Comparison of ENCODE assay signal across 18 cellular contexts in the genomic region with DNA sequence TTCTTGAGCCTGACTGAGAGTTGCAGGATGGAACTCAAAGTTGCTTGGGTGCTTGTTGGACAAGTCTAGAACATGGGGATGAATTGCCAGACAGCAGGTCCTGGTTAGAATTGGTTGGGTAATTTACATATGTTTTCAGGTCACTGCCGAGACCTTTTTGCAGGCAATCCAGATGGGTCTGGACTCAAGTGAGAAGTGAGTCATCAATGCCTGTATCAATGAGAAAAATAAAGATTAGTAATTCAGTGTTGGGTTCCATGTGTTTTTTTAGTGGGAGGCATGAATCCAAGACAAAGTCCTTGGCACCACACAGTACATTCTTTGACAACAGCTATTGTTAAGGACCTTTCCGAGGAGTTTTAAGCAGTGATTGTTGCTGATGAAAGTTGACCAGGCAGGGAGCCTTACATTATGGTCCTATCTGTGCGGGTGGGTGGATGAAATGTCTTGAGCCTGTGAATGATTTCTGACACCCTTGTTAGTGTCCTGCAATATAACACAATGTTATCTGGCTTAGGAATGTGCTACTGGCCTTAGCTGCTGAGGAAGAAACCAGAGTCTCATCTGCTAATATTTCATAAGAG.
"Had no signal": no experiment of that assay in that cellular context is flagged by ENCODE, and none has a peak within 500 bp of the region (broad histone marks: within the 10 kb centered on the region; RNA-seq: fewer than 3 reads in every experiment).

No MANE protein-coding gene starts in this region.

- DNase-seq: effector memory CD4-positive, alpha-beta T cell; esophagus squamous epithelium; foreskin keratinocyte; immature natural killer cell; left lung; lower lobe of right lung; natural killer cell; ovary; sigmoid colon; small intestine; stimulated activated CD4-positive, alpha-beta T cell treated with anti-CD3 and anti-CD28 coated beads, Interleukin-12 subunit alpha, Interleukin-12 subunit beta, amount 100 ng/mL, for 4 hours; stimulated activated naive CD4-positive, alpha-beta T cell; stomach; substantia nigra; transverse colon had no signal

- H3K36me3 ChIP-seq: esophagus squamous epithelium, left lung, lower lobe of right lung, ovary, right atrium auricular region, sigmoid colon, stomach, thoracic aorta, transverse colon had no signal

- H3K9me3 ChIP-seq: esophagus squamous epithelium, left lung, lower lobe of right lung, ovary, right atrium auricular region, sigmoid colon, stomach, thoracic aorta, transverse colon had no signal

- H3K27me3 ChIP-seq: left lung, ovary, right atrium auricular region, sigmoid colon, stomach, transverse colon had no signal

- H3K27ac ChIP-seq: epithelial cell of prostate, esophagus squamous epithelium, foreskin keratinocyte, left lung, lower lobe of right lung, ovary, right atrium auricular region, sigmoid colon, stomach, thoracic aorta, transverse colon had no signal

- H3K4me1 ChIP-seq: esophagus squamous epithelium, foreskin keratinocyte, left lung, lower lobe of right lung, right atrium auricular region, sigmoid colon, stomach, transverse colon had no signal

- H3K4me3 ChIP-seq: esophagus squamous epithelium, left lung, lower lobe of right lung, ovary, right atrium auricular region, sigmoid colon, stomach, thoracic aorta, transverse colon had no signal
